In the genomic region with DNA sequence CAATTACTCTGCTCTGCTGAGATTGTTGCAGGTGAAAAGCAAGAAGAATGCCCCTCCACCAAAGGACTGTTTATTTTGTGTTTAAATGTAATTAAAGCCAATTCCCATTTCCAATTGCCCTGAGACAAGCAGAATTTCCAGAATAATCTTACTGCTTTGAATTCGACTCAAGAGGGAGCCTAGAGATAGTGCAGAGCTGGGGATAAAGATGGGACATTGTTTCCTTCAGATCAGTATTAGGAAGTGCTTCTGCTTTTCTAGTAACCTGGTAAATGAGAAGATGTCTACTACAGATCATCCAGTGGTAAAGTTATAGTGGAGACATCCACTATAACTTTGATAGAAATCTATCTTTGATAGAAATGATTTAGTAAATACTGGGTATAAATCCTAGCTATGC, we compare ENCODE assay signal across 2 cellular contexts.
TF ChIP-seq lines count a peak whose summit lies in the region.

No MANE protein-coding gene starts in this region.

TF ChIP-seq in K562, 482 proteins besides CTCF, POLR2A, EP300 and RAD21:
- TF ChIP-seq HDAC3 (IDR thresholded peaks at IDR 0.05; ENCODE audit: borderline replicate concordance, partially characterized antibody) (no peak), SAP30 (IDR thresholded peaks at IDR 0.05; ENCODE audit: borderline replicate concordance, insufficient read depth, low read depth, low read length, poor library complexity, severe bottlenecking) (no peak), ZNF384 (IDR thresholded peaks at IDR 0.05; ENCODE audit: low read depth, low read length) (no peak), TAL1 (IDR thresholded peaks at IDR 0.05) (no peak), ARNT (IDR thresholded peaks at IDR 0.05) (no peak), SLC30A9 (CRISPR knock-in tag; IDR thresholded peaks at IDR 0.05) (no peak), MYBL2 (IDR thresholded peaks at IDR 0.05; ENCODE audit: low read depth) (no peak), MYBL2 (CRISPR knock-in tag; IDR thresholded peaks at IDR 0.05; ENCODE audit: borderline replicate concordance) (no peak), YY1 (IDR thresholded peaks at IDR 0.05; ENCODE audit: borderline replicate concordance in 1 of 3, control insufficient read depth in 1 of 3, extremely low read depth in 1 of 3, insufficient read depth in 3 of 3, insufficient read length in 1 of 3, insufficient replicate concordance in 2 of 3, low read depth in 1 of 3, low read length in 2 of 3) (no peak)
- TF ChIP-seq, protein P1, sequence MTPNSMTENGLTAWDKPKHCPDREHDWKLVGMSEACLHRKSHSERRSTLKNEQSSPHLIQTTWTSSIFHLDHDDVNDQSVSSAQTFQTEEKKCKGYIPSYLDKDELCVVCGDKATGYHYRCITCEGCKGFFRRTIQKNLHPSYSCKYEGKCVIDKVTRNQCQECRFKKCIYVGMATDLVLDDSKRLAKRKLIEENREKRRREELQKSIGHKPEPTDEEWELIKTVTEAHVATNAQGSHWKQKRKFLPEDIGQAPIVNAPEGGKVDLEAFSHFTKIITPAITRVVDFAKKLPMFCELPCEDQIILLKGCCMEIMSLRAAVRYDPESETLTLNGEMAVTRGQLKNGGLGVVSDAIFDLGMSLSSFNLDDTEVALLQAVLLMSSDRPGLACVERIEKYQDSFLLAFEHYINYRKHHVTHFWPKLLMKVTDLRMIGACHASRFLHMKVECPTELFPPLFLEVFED (CRISPR knock-in tag; conservative IDR thresholded peaks at IDR 0.05) = no peak

TF ChIP-seq in neural cell, 6 proteins besides CTCF, POLR2A, EP300 and RAD21:
- TF ChIP-seq POLR2AphosphoS5 (IDR thresholded peaks at IDR 0.05) = no peak
- TF ChIP-seq TAF1 (IDR thresholded peaks at IDR 0.05; ENCODE audit: low read depth) = no peak
- TF ChIP-seq, protein P2, sequence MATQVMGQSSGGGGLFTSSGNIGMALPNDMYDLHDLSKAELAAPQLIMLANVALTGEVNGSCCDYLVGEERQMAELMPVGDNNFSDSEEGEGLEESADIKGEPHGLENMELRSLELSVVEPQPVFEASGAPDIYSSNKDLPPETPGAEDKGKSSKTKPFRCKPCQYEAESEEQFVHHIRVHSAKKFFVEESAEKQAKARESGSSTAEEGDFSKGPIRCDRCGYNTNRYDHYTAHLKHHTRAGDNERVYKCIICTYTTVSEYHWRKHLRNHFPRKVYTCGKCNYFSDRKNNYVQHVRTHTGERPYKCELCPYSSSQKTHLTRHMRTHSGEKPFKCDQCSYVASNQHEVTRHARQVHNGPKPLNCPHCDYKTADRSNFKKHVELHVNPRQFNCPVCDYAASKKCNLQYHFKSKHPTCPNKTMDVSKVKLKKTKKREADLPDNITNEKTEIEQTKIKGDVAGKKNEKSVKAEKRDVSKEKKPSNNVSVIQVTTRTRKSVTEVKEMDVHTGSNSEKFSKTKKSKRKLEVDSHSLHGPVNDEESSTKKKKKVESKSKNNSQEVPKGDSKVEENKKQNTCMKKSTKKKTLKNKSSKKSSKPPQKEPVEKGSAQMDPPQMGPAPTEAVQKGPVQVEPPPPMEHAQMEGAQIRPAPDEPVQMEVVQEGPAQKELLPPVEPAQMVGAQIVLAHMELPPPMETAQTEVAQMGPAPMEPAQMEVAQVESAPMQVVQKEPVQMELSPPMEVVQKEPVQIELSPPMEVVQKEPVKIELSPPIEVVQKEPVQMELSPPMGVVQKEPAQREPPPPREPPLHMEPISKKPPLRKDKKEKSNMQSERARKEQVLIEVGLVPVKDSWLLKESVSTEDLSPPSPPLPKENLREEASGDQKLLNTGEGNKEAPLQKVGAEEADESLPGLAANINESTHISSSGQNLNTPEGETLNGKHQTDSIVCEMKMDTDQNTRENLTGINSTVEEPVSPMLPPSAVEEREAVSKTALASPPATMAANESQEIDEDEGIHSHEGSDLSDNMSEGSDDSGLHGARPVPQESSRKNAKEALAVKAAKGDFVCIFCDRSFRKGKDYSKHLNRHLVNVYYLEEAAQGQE (IDR thresholded peaks at IDR 0.05; ENCODE audit: borderline replicate concordance) = no peak
- TF ChIP-seq MXI1 (conservative IDR thresholded peaks at IDR 0.05; ENCODE audit: poor library complexity, severe bottlenecking) = no peak
- no peak for TF ChIP-seq EZH2 (IDR thresholded peaks at IDR 0.05; ENCODE audit: borderline replicate concordance, insufficient read depth, low read length, poor library complexity, severe bottlenecking)
- no peak for TF ChIP-seq SMC3 (conservative IDR thresholded peaks at IDR 0.05; ENCODE audit: poor library complexity)
